ENCODE assay signal across 23 cellular contexts in genomic region chr7:4068286-4068685, GRCh38.
"Had no signal": no experiment of that assay in that cellular context is flagged by ENCODE, and none has a peak within 500 bp of the region (broad histone marks: within the 10 kb centered on the region; RNA-seq: fewer than 3 reads in every experiment).

No MANE protein-coding gene starts in this region.

- H3K9me3 ChIP-seq: ascending aorta, breast epithelium, esophagus squamous epithelium, gastroesophageal sphincter had no signal

- DNase-seq: activated CD4-positive, alpha-beta memory T cell treated with anti-CD3 and anti-CD28 coated beads, Interleukin-2, amount 10 ng/mL, durations not matched to agents 7 days and 5 days; activated CD4-positive, alpha-beta T cell treated with anti-CD3 and anti-CD28 coated beads for 1 hour; activated CD4-positive, alpha-beta T cell treated with anti-CD3 and anti-CD28 coated beads for 4 hours; activated CD4-positive, alpha-beta T cell treated with anti-CD3 and anti-CD28 coated beads, Interleukin-2, amount 10 ng/mL, durations not matched to agents 7 days and 5 days; activated CD4-positive, alpha-beta T cell treated with anti-CD3 and anti-CD28 coated beads, Interleukin-2, amount 50 U/mL, for 4 hours; activated CD8-positive, alpha-beta memory T cell treated with anti-CD3 and anti-CD28 coated beads, Interleukin-2, amount 50 U/mL, for 4 hours; activated gamma-delta T cell; activated naive CD4-positive, alpha-beta T cell; activated naive CD4-positive, alpha-beta T cell treated with anti-CD3 and anti-CD28 coated beads, Interleukin-2, amount 10 ng/mL, durations not matched to agents 7 days and 5 days; activated naive CD8-positive, alpha-beta T cell treated with anti-CD3 and anti-CD28 coated beads, Interleukin-2, amount 10 ng/mL, durations not matched to agents 7 days and 5 days; activated T-cell treated with anti-CD3 and anti-CD28 coated beads, Interleukin-2, amount 50 U/mL, for 1 hour; activated T-cell treated with anti-CD3 and anti-CD28 coated beads, Interleukin-2, amount 50 U/mL, for 48 hours; dorsolateral prefrontal cortex; effector memory CD4-positive, alpha-beta T cell; erythroblast; esophagus squamous epithelium; foreskin melanocyte; T-helper 2 cell had no signal

- H3K27ac ChIP-seq: ascending aorta, breast epithelium, coronary artery, dorsolateral prefrontal cortex, esophagus squamous epithelium, gastroesophageal sphincter, VCaP had no signal

- H3K36me3 ChIP-seq: breast epithelium, esophagus squamous epithelium, gastroesophageal sphincter had no signal

- H3K4me3 ChIP-seq: ascending aorta, breast epithelium, coronary artery, dorsolateral prefrontal cortex, esophagus squamous epithelium, gastroesophageal sphincter had no signal

- H3K27me3 ChIP-seq: ascending aorta, breast epithelium, dorsolateral prefrontal cortex, esophagus squamous epithelium, gastroesophageal sphincter had no signal

- H3K4me1 ChIP-seq: ascending aorta, breast epithelium, esophagus squamous epithelium, gastroesophageal sphincter had no signal
